8 cellular contexts compared by ENCODE assay signal in genomic region chrX:119399772-119400101, GRCh38. TPM values are rescaled to one million over a fixed set of nuclear protein-coding genes. Genes with fewer than 3 reads are reported as not detected.
DNase-seq lines count a peak whose midpoint lies in the region; ATAC-seq and TF ChIP-seq lines count a peak whose summit lies in the region.

No MANE protein-coding gene starts in this region.

- ATAC-seq in HG02623 (IDR thresholded peaks at IDR 0.05; ENCODE audit: unreplicated experiment), result no peak

- H3K27ac Mint-ChIP-seq in activated CD4-positive, alpha-beta T cell treated with anti-CD3 and anti-CD28 coated beads, Interleukin-2, amount 10 ng/mL, durations not matched to agents 24 days and 14 days, result peak overlapping the region; percentile 25
- H3K27ac Mint-ChIP-seq in nephron progenitor cell, result no peak overlapping the region

- no peak for DNase-seq in activated CD4-positive, alpha-beta T cell treated with anti-CD3 and anti-CD28 coated beads, Interleukin-2, amount 10 ng/mL, durations not matched to agents 24 days and 14 days
- DNase-seq in activated CD4-positive, alpha-beta T cell treated with anti-CD3 and anti-CD28 coated beads, Interleukin-2, amount 50 U/mL, for 48 hours, result no peak
- DNase-seq in PC-9 (no peak), nephron progenitor cell (no peak), DMS79 (lab: John Stamatoyannopoulos, UW) (no peak), GM10266 (ENCODE audit: extremely low spot score) (no peak)

- H3K27ac ChIP-seq in PC-9, result no peak overlapping the region
- H3K27ac ChIP-seq in esophagus (ENCODE audit: low read depth in 2 of 2, low read length in 1 of 2), result peak overlapping the region; percentile 66 to 92

- no peaks in the 10 kb centered on the region for H3K9me2 ChIP-seq in PC-9 (ENCODE audit: insufficient read depth)

- H3K79me2 ChIP-seq in PC-9 (ENCODE audit: low read depth), result peaks cover 47% of the 10 kb centered on the region

- CTCF ChIA-PET in PC-9 (lab: Charles Lee), result no interaction called here

- H3K9me3 Mint-ChIP-seq in activated CD4-positive, alpha-beta T cell treated with anti-CD3 and anti-CD28 coated beads, Interleukin-2, amount 10 ng/mL, durations not matched to agents 24 days and 14 days, result no peaks in the 10 kb centered on the region
- H3K9me3 Mint-ChIP-seq in nephron progenitor cell, result peaks cover 45% of the 10 kb centered on the region

- H2AFZ ChIP-seq in PC-9, result peak overlapping the region; percentile 87

- POLR2A ChIA-PET in PC-9 (lab: Charles Lee; ENCODE audit: unreplicated experiment), result interaction anchor here (0.7 kb wide), 1 partner anchor 42 kb away, joined by 22 read pairs; no protein-coding TSS in a partner anchor

- peaks cover 24% of the 10 kb centered on the region for H3F3A ChIP-seq in PC-9 (ENCODE audit: insufficient read depth, low read depth)

- no peaks in the 10 kb centered on the region for H3K36me3 Mint-ChIP-seq in activated CD4-positive, alpha-beta T cell treated with anti-CD3 and anti-CD28 coated beads, Interleukin-2, amount 10 ng/mL, durations not matched to agents 24 days and 14 days (ENCODE audit: low read depth)
- no peaks in the 10 kb centered on the region for H3K36me3 Mint-ChIP-seq in nephron progenitor cell (ENCODE audit: low read depth)

- peak overlapping the region; percentile 74 for H3K4me3 Mint-ChIP-seq in activated CD4-positive, alpha-beta T cell treated with anti-CD3 and anti-CD28 coated beads, Interleukin-2, amount 10 ng/mL, durations not matched to agents 24 days and 14 days
- H3K4me3 Mint-ChIP-seq in nephron progenitor cell, result peak overlapping the region; percentile 79

- H3K4me2 ChIP-seq in PC-9, result peak overlapping the region; percentile 83

- H3K27me3 ChIP-seq in PC-9 (ENCODE audit: insufficient read depth, low read depth) (no peaks in the 10 kb centered on the region), esophagus (ENCODE audit: control insufficient read depth in 1 of 2, insufficient read depth in 2 of 2, low read length in 2 of 2) (no peaks in the 10 kb centered on the region)

- H3K9me3 ChIP-seq in PC-9 (ENCODE audit: insufficient read depth, low read depth) (no peaks in the 10 kb centered on the region), esophagus (ENCODE audit: control insufficient read depth in 2 of 2, insufficient read depth in 1 of 2, low read depth in 1 of 2, low read length in 1 of 2) (no peaks in the 10 kb centered on the region)

- WGBS in esophagus, 2 donors, result 4 to 32% methylated on average over 12 of the region's 12 CpGs

- no peaks in the 10 kb centered on the region; the same call in 1 of the 2 replicates for H4K20me1 ChIP-seq in PC-9 (ENCODE audit: insufficient read depth)

- H3K4me3 ChIP-seq in PC-9 (peak overlapping the region; percentile 94), esophagus (ENCODE audit: low read depth in 1 of 2, low read length in 2 of 2) (peak overlapping the region; percentile 45 to 82)

- no TSS peak for BruUV-seq in PC-9 (replicated peaks; lab: Mats Ljungman, UMichigan)

- peaks cover 2% of the 10 kb centered on the region for H3K27me3 Mint-ChIP-seq in activated CD4-positive, alpha-beta T cell treated with anti-CD3 and anti-CD28 coated beads, Interleukin-2, amount 10 ng/mL, durations not matched to agents 24 days and 14 days
- H3K27me3 Mint-ChIP-seq in nephron progenitor cell (ENCODE audit: low read depth, poor library complexity), result no peaks in the 10 kb centered on the region

- intact Hi-C loops in activated CD4-positive, alpha-beta T cell treated with anti-CD3 and anti-CD28 coated beads, Interleukin-2, amount 10 ng/mL, durations not matched to agents 24 days and 14 days (cut with micrococcal nuclease), result loop anchor here (5.0 to 10.0 kb wide), 2 partner anchors 68 to 155 kb away; partner anchors contain the start of gene SLC25A5
- intact Hi-C loops in PC-9 (cut with micrococcal nuclease; ENCODE audit: unreplicated experiment), result loop anchor here (2.0 kb wide), 1 partner anchor 69 kb away; the partner anchor contains the start of gene SLC25A5

- peaks cover 14% of the 10 kb centered on the region for H3K4me1 Mint-ChIP-seq in activated CD4-positive, alpha-beta T cell treated with anti-CD3 and anti-CD28 coated beads, Interleukin-2, amount 10 ng/mL, durations not matched to agents 24 days and 14 days
- no peaks in the 10 kb centered on the region for H3K4me1 Mint-ChIP-seq in nephron progenitor cell

- TF ChIP-seq CTCF in PC-9 (conservative IDR thresholded peaks at IDR 0.05) (no peak), nephron progenitor cell (IDR thresholded peaks at IDR 0.05) (no peak), GM10266 (IDR thresholded peaks at IDR 0.05; ENCODE audit: control insufficient read depth, insufficient read depth, low read depth, missing control alignments) (no peak)

- H3K36me3 ChIP-seq in PC-9 (ENCODE audit: low read depth) (no peaks in the 10 kb centered on the region), esophagus (ENCODE audit: control insufficient read depth in 2 of 2, insufficient read depth in 2 of 2, low read length in 1 of 2) (no peaks in the 10 kb centered on the region)

- H3K4me1 ChIP-seq in PC-9 (replicated peaks; ENCODE audit: insufficient read depth) (peaks cover 39% of the 10 kb centered on the region), esophagus (ENCODE audit: control insufficient read depth in 2 of 2, insufficient read depth in 2 of 2, low read length in 1 of 2) (peaks cover 0 to 3% of the 10 kb centered on the region in 2 donors)

RNA-seq across cellular contexts. Expression of gene SLC25A43, which starts 0.6 kb away (rescaled TPM):
- 10.6 and 10.7 TPM in 2 replicates for total RNA-seq in activated CD4-positive, alpha-beta T cell treated with anti-CD3 and anti-CD28 coated beads, Interleukin-2, amount 10 ng/mL, durations not matched to agents 24 days and 14 days
- total RNA-seq in PC-9 (2021), result 38.4 and 42.3 TPM in 2 replicates
- 10 to 100 TPM; 26.2 to 34.5 TPM for polyA plus RNA-seq in esophagus
